In the genomic region with DNA sequence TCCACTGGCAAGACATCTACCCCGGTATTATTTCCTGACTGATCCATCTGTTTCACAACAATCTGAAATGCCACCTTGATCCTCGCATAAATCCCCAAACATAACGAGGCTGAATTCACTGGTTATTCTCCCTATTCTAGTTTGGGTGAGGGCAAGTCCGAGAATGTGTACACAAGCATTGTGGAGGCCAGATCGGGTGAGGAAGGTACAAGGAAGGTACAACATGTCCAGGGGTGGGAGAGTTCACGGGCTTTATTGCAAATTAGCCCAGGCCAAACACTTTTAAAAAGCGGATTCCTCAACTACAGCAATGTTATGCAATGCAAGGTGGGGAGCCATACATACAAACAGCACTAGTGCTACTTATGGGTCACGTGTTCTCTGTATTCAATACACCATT, we compare ENCODE assay signal across 21 cellular contexts.
"Had no signal": no experiment of that assay in that cellular context is flagged by ENCODE, and none has a peak within 500 bp of the region (broad histone marks: within the 10 kb centered on the region; RNA-seq: fewer than 3 reads in every experiment).

No MANE protein-coding gene starts in this region.

- H3K36me3 ChIP-seq: gastroesophageal sphincter, left ventricle myocardium inferior, lower lobe of right lung had no signal

- H3K9me3 ChIP-seq: esophagus muscularis mucosa, gastroesophageal sphincter, heart left ventricle, left ventricle myocardium inferior, lower lobe of right lung, mucosa of descending colon had no signal

- H3K27me3 ChIP-seq: dorsolateral prefrontal cortex, esophagus muscularis mucosa, foreskin keratinocyte, gastroesophageal sphincter, heart left ventricle had no signal

- H3K4me3 ChIP-seq: coronary artery, dorsolateral prefrontal cortex, esophagus muscularis mucosa, gastroesophageal sphincter, heart left ventricle, left ventricle myocardium inferior, lower lobe of right lung, mucosa of descending colon had no signal

- H3K4me1 ChIP-seq: foreskin keratinocyte, gastroesophageal sphincter, heart left ventricle, left ventricle myocardium inferior, lower lobe of right lung had no signal

- FAIRE-seq: colon, endothelial cell of umbilical vein, frontal cortex, islet of Langerhans, keratinocyte had no signal

- DNase-seq: dermis blood vessel endothelial cell; dorsolateral prefrontal cortex; effector CD4-positive, alpha-beta T cell; effector memory CD4-positive, alpha-beta T cell; foreskin keratinocyte; heart left ventricle; hippocampal formation; left cardiac atrium; left ventricle myocardium inferior; lower lobe of right lung; mesenchymal stem cell; mucosa of descending colon; naive B cell had no signal

- ATAC-seq: foreskin keratinocyte, gastroesophageal sphincter, heart left ventricle, left cardiac atrium, lower lobe of right lung, mucosa of descending colon had no signal

- H3K27ac ChIP-seq: coronary artery, dorsolateral prefrontal cortex, esophagus muscularis mucosa, foreskin keratinocyte, gastroesophageal sphincter, heart left ventricle, left ventricle myocardium inferior, lower lobe of right lung had no signal
